Comparison of ENCODE assay signal across 36 cellular contexts in genomic region chr4:95593992-95594391, GRCh38. TPM values are rescaled to one million over a fixed set of nuclear protein-coding genes. Genes with fewer than 3 reads are reported as not detected.
"Had no signal": no experiment of that assay in that cellular context is flagged by ENCODE, and none has a peak within 500 bp of the region (broad histone marks: within the 10 kb centered on the region; RNA-seq: fewer than 3 reads in every experiment).

No MANE protein-coding gene starts in this region.

- H3K36me3 ChIP-seq: adrenal gland, colonic mucosa, esophagus muscularis mucosa, gastrocnemius medialis, heart left ventricle, WERI-Rb-1 had no signal

- H3K9me3 Mint-ChIP-seq: activated CD8-positive, alpha-beta T cell treated with anti-CD3 and anti-CD28 coated beads for 36 hours; activated naive CD4-positive, alpha-beta T cell treated with anti-CD3 and anti-CD28 coated beads, Interleukin-2, amount 50 U/mL, for 24 hours; activated naive CD8-positive, alpha-beta T cell treated with anti-CD3 and anti-CD28 coated beads for 36 hours; activated naive CD8-positive, alpha-beta T cell treated with anti-CD3 and anti-CD28 coated beads, Interleukin-2, amount 50 U/mL, for 24 hours; activated T-helper 1 cell treated with anti-CD3 and anti-CD28 coated beads, Interleukin-12 subunit alpha, Interleukin-12 subunit beta, Interleukin-2, Interleukin-4 antibody, amounts not matched to agents 30 ng/mL and 10 ng/mL and 1 ng/mL, durations not matched to agents 14 hours and 24 hours and 36 hours; activated T-helper 2 cell treated with anti-CD3 and anti-CD28 coated beads, Interferon-gamma antibody, Interleukin-2, Interleukin-4, amounts not matched to agents 10 μg/mL and 5 μg/mL and 100 μg/mL, durations not matched to agents 14 hours and 24 hours and 36 hours; endodermal cell; T-helper 2 cell treated with Interferon-gamma antibody and Interleukin-4, amounts not matched to agents 5 μg/mL and 100 μg/mL, for 36 hours had no signal

- H3K4me1 ChIP-seq: adrenal gland, body of pancreas, colonic mucosa, esophagus muscularis mucosa, foreskin keratinocyte, gastrocnemius medialis, heart left ventricle had no signal

- H3K27ac Mint-ChIP-seq: activated B cell treated with CpG ODN at 0.5 μM for 24 hours; activated CD8-positive, alpha-beta T cell treated with anti-CD3 and anti-CD28 coated beads for 36 hours; activated naive CD4-positive, alpha-beta T cell treated with anti-CD3 and anti-CD28 coated beads for 36 hours; activated naive CD4-positive, alpha-beta T cell treated with anti-CD3 and anti-CD28 coated beads, Interleukin-2, amount 50 U/mL, for 24 hours; activated naive CD8-positive, alpha-beta T cell treated with anti-CD3 and anti-CD28 coated beads for 36 hours; activated naive CD8-positive, alpha-beta T cell treated with anti-CD3 and anti-CD28 coated beads, Interleukin-2, amount 50 U/mL, for 24 hours; activated T-helper 1 cell treated with anti-CD3 and anti-CD28 coated beads, Interleukin-12 subunit alpha, Interleukin-12 subunit beta, Interleukin-2, Interleukin-4 antibody, amounts not matched to agents 30 ng/mL and 10 ng/mL and 1 ng/mL, durations not matched to agents 14 hours and 24 hours and 36 hours; activated T-helper 2 cell treated with anti-CD3 and anti-CD28 coated beads, Interferon-gamma antibody, Interleukin-2, Interleukin-4, amounts not matched to agents 10 μg/mL and 5 μg/mL and 100 μg/mL, durations not matched to agents 14 hours and 24 hours and 36 hours; endodermal cell; T-helper 17 cell; T-helper 2 cell treated with Interferon-gamma antibody and Interleukin-4, amounts not matched to agents 5 μg/mL and 100 μg/mL, for 36 hours had no signal

- H3K36me3 Mint-ChIP-seq: activated naive CD4-positive, alpha-beta T cell treated with anti-CD3 and anti-CD28 coated beads, Interleukin-2, amount 50 U/mL, for 24 hours; activated naive CD8-positive, alpha-beta T cell treated with anti-CD3 and anti-CD28 coated beads for 36 hours had no signal

- H3K4me3 Mint-ChIP-seq: activated B cell treated with CpG ODN at 0.5 μM for 24 hours; activated CD8-positive, alpha-beta T cell treated with anti-CD3 and anti-CD28 coated beads for 36 hours; activated naive CD4-positive, alpha-beta T cell treated with anti-CD3 and anti-CD28 coated beads for 36 hours; activated naive CD4-positive, alpha-beta T cell treated with anti-CD3 and anti-CD28 coated beads, Interleukin-2, amount 50 U/mL, for 24 hours; activated naive CD8-positive, alpha-beta T cell treated with anti-CD3 and anti-CD28 coated beads for 36 hours; activated naive CD8-positive, alpha-beta T cell treated with anti-CD3 and anti-CD28 coated beads, Interleukin-2, amount 50 U/mL, for 24 hours; activated T-helper 1 cell treated with anti-CD3 and anti-CD28 coated beads, Interleukin-12 subunit alpha, Interleukin-12 subunit beta, Interleukin-2, Interleukin-4 antibody, amounts not matched to agents 30 ng/mL and 10 ng/mL and 1 ng/mL, durations not matched to agents 14 hours and 24 hours and 36 hours; endodermal cell; T-helper 17 cell; T-helper 2 cell treated with Interferon-gamma antibody and Interleukin-4, amounts not matched to agents 5 μg/mL and 100 μg/mL, for 36 hours had no signal

- ATAC-seq: activated CD4-positive, CD25-positive, alpha-beta regulatory T cell treated with anti-CD3 and anti-CD28 coated beads, Interleukin-2, amount 50 U/mL, for 24 hours; activated CD8-positive, alpha-beta T cell treated with anti-CD3 and anti-CD28 coated beads for 36 hours; activated naive CD8-positive, alpha-beta T cell treated with anti-CD3 and anti-CD28 coated beads, Interleukin-2, amount 50 U/mL, for 24 hours; body of pancreas; foreskin keratinocyte; gastrocnemius medialis; heart left ventricle; T-helper 17 cell had no signal

- H3K27ac ChIP-seq: adrenal gland, body of pancreas, colonic mucosa, esophagus muscularis mucosa, foreskin keratinocyte, gastrocnemius medialis, heart left ventricle, WERI-Rb-1 had no signal

- H3K4me1 Mint-ChIP-seq: activated B cell treated with CpG ODN at 0.5 μM for 24 hours; activated naive CD4-positive, alpha-beta T cell treated with anti-CD3 and anti-CD28 coated beads, Interleukin-2, amount 50 U/mL, for 24 hours; activated naive CD8-positive, alpha-beta T cell treated with anti-CD3 and anti-CD28 coated beads for 36 hours; activated naive CD8-positive, alpha-beta T cell treated with anti-CD3 and anti-CD28 coated beads, Interleukin-2, amount 50 U/mL, for 24 hours; T-helper 17 cell had no signal

- H3K27me3 Mint-ChIP-seq: activated B cell treated with CpG ODN at 0.5 μM for 24 hours; activated CD8-positive, alpha-beta T cell treated with anti-CD3 and anti-CD28 coated beads for 36 hours; activated naive CD4-positive, alpha-beta T cell treated with anti-CD3 and anti-CD28 coated beads, Interleukin-2, amount 50 U/mL, for 24 hours; activated naive CD8-positive, alpha-beta T cell treated with anti-CD3 and anti-CD28 coated beads, Interleukin-2, amount 50 U/mL, for 24 hours had no signal

- H3K9me3 ChIP-seq: adrenal gland, body of pancreas, colonic mucosa, esophagus muscularis mucosa, gastrocnemius medialis, heart left ventricle had no signal

- H3K4me3 ChIP-seq: adrenal gland, body of pancreas, colonic mucosa, esophagus muscularis mucosa, gastrocnemius medialis, heart left ventricle had no signal

- H3K27me3 ChIP-seq: adrenal gland, body of pancreas, colonic mucosa, esophagus muscularis mucosa, foreskin keratinocyte, gastrocnemius medialis, heart left ventricle had no signal

- DNase-seq: activated B cell treated with CpG ODN at 0.5 μM for 24 hours; activated CD4-positive, alpha-beta T cell treated with anti-CD3 and anti-CD28 coated beads for 48 hours; activated CD4-positive, alpha-beta T cell treated with anti-CD3 and anti-CD28 coated beads, Interleukin-2, amount 50 U/mL, for 1 hour; activated CD4-positive, alpha-beta T cell treated with anti-CD3 and anti-CD28 coated beads, Interleukin-2, amount 50 U/mL, for 48 hours; activated CD8-positive, alpha-beta memory T cell treated with anti-CD3 and anti-CD28 coated beads for 24 hours; activated CD8-positive, alpha-beta T cell treated with anti-CD3 and anti-CD28 coated beads for 36 hours; activated effector memory CD4-positive, alpha-beta T cell treated with anti-CD3 and anti-CD28 coated beads, Interleukin-2, amount 50 U/mL, for 16 hours; activated naive CD4-positive, alpha-beta T cell treated with anti-CD3 and anti-CD28 coated beads for 36 hours; activated naive CD8-positive, alpha-beta T cell treated with anti-CD3 and anti-CD28 coated beads for 36 hours; activated naive CD8-positive, alpha-beta T cell treated with anti-CD3 and anti-CD28 coated beads, Interleukin-2, amount 50 U/mL, for 24 hours; activated T-cell treated with anti-CD3 and anti-CD28 coated beads, Interleukin-2, amount 50 U/mL, for 48 hours; adrenal gland; amygdala; aorta; body of pancreas; central memory CD4-positive, alpha-beta T cell; cerebellar nuclear complex; colonic mucosa; effector memory CD4-positive, alpha-beta T cell; endodermal cell; erythroblast; foreskin keratinocyte; gastrocnemius medialis; glutamatergic neuron; heart left ventricle; T-helper 1 cell; T-helper 17 cell; T1000; WERI-Rb-1 had no signal

RNA-seq across cellular contexts. Expression of gene UNC5C, which starts 45.2 kb away (rescaled TPM):
- total RNA-seq: activated B cell treated with CpG ODN at 0.5 μM for 24 hours; activated CD8-positive, alpha-beta T cell treated with anti-CD3 and anti-CD28 coated beads for 36 hours; activated naive CD4-positive, alpha-beta T cell treated with anti-CD3 and anti-CD28 coated beads for 36 hours; activated naive CD8-positive, alpha-beta T cell treated with anti-CD3 and anti-CD28 coated beads for 36 hours; activated T-helper 1 cell treated with anti-CD3 and anti-CD28 coated beads, Interleukin-12 subunit alpha, Interleukin-12 subunit beta, Interleukin-2, Interleukin-4 antibody, amounts not matched to agents 30 ng/mL and 10 ng/mL and 1 ng/mL, durations not matched to agents 14 hours and 24 hours and 36 hours; dermis microvascular lymphatic vessel endothelial cell; foreskin keratinocyte had no signal
- polyA plus RNA-seq: foreskin keratinocyte had no signal
